Comparison of ENCODE assay signal across 1 cellular context in genomic region chr13:80577951-80578670, GRCh38.
A peak's percentile ranks its signal among the peaks of the same experiment; 100 is the strongest.
TF ChIP-seq lines count a peak whose summit lies in the region.

No MANE protein-coding gene starts in this region.

TF ChIP-seq in K562, 482 proteins besides CTCF, POLR2A, EP300 and RAD21 (continued from another document):
- TF ChIP-seq, protein P1, sequence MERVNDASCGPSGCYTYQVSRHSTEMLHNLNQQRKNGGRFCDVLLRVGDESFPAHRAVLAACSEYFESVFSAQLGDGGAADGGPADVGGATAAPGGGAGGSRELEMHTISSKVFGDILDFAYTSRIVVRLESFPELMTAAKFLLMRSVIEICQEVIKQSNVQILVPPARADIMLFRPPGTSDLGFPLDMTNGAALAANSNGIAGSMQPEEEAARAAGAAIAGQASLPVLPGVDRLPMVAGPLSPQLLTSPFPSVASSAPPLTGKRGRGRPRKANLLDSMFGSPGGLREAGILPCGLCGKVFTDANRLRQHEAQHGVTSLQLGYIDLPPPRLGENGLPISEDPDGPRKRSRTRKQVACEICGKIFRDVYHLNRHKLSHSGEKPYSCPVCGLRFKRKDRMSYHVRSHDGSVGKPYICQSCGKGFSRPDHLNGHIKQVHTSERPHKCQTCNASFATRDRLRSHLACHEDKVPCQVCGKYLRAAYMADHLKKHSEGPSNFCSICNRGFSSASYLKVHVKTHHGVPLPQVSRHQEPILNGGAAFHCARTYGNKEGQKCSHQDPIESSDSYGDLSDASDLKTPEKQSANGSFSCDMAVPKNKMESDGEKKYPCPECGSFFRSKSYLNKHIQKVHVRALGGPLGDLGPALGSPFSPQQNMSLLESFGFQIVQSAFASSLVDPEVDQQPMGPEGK (CRISPR knock-in tag; IDR thresholded peaks at IDR 0.05; ENCODE audit: borderline replicate concordance): no peak
- TF ChIP-seq HDAC1 (IDR thresholded peaks at IDR 0.05) (no peak), NONO (IDR thresholded peaks at IDR 0.05; ENCODE audit: low read depth in 2 of 2, low read length in 1 of 2) (no peak), CBFA2T3 (IDR thresholded peaks at IDR 0.05) (peak; percentile 22; the same call in 1 of the 2 replicates), XRCC4 (IDR thresholded peaks at IDR 0.05; ENCODE audit: extremely low read depth, insufficient read depth, insufficient read length) (no peak)
